ENCODE assay signal across 28 cellular contexts in the genomic region with DNA sequence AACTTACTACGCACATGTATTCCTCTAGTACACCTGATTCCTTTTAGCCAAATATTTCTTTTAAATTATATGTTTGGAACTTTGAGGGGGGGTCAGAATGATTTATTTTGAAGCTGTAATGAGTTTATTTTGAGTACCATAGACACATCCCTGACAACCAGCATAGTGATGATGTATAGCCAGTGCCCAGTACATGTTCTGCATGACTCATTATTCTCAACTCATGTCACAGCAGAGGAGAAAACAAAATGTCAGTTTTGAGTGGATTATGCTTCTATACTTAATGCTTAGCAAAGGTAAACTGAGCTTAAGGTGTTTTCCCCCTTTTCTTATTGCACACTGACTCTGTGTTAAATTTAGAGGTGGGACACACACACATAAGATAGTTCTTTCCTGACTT.
"Had no signal": no experiment of that assay in that cellular context is flagged by ENCODE, and none has a peak within 500 bp of the region (broad histone marks: within the 10 kb centered on the region; RNA-seq: fewer than 3 reads in every experiment).

No MANE protein-coding gene starts in this region.

- DNase-seq: activated CD4-positive, alpha-beta T cell treated with anti-CD3 and anti-CD28 coated beads for 48 hours; activated CD8-positive, alpha-beta memory T cell treated with anti-CD3 and anti-CD28 coated beads for 24 hours; activated CD8-positive, alpha-beta memory T cell treated with anti-CD3 and anti-CD28 coated beads, Interleukin-2, amount 50 U/mL, for 4 hours; activated effector memory CD4-positive, alpha-beta T cell treated with anti-CD3 and anti-CD28 coated beads, Interleukin-2, amount 50 U/mL, for 16 hours; activated naive CD4-positive, alpha-beta T cell treated with anti-CD3 and anti-CD28 coated beads, Interleukin-2, amount 50 U/mL, for 16 hours; activated T-cell treated with anti-CD3 and anti-CD28 coated beads, Interleukin-2, amount 50 U/mL, for 24 hours; adrenal gland; brain microvascular endothelial cell; colonic mucosa; dorsolateral prefrontal cortex; effector memory CD8-positive, alpha-beta T cell; heart left ventricle; islet precursor cell; left cardiac atrium; occipital lobe; sigmoid colon; stimulated activated CD4-positive, alpha-beta T cell treated with anti-CD3 and anti-CD28 coated beads, Interleukin-15, amount 100 ng/mL, for 24 hours; stimulated activated naive CD4-positive, alpha-beta T cell treated with Interleukin-2 at 50 U/mL for 16 hours; T1000 had no signal

- H3K4me2 ChIP-seq: smooth muscle cell had no signal

- H3K27me3 Mint-ChIP-seq: activated T-cell treated with anti-CD3 and anti-CD28 coated beads, Interleukin-2, amount 50 U/mL, for 24 hours; effector memory CD8-positive, alpha-beta T cell; type B pancreatic cell had no signal

- H3K36me3 Mint-ChIP-seq: type B pancreatic cell, WTC11 had no signal

- H3K9me3 Mint-ChIP-seq: activated T-cell treated with anti-CD3 and anti-CD28 coated beads, Interleukin-2, amount 50 U/mL, for 24 hours; effector memory CD8-positive, alpha-beta T cell; memory B cell; type B pancreatic cell; WTC11 had no signal

- H3K27ac Mint-ChIP-seq: activated T-cell treated with anti-CD3 and anti-CD28 coated beads, Interleukin-2, amount 50 U/mL, for 24 hours; effector memory CD8-positive, alpha-beta T cell; memory B cell; type B pancreatic cell; WTC11 had no signal

- H3K4me3 ChIP-seq: adrenal gland, ascending aorta, colonic mucosa, dorsolateral prefrontal cortex, esophagus muscularis mucosa, heart left ventricle, sigmoid colon, smooth muscle cell, thoracic aorta, vagina had no signal

- H3K27ac ChIP-seq: adrenal gland, ascending aorta, brain microvascular endothelial cell, colonic mucosa, esophagus muscularis mucosa, heart left ventricle, sigmoid colon, thoracic aorta, vagina had no signal

- H3K4me1 Mint-ChIP-seq: memory B cell had no signal

- H3K4me1 ChIP-seq: adrenal gland, ascending aorta, colonic mucosa, esophagus muscularis mucosa, heart left ventricle, sigmoid colon, vagina had no signal

- FAIRE-seq: endothelial cell of umbilical vein had no signal

- H3K4me3 Mint-ChIP-seq: activated T-cell treated with anti-CD3 and anti-CD28 coated beads, Interleukin-2, amount 50 U/mL, for 24 hours; effector memory CD8-positive, alpha-beta T cell; memory B cell; type B pancreatic cell; WTC11 had no signal

- H3K9me3 ChIP-seq: adrenal gland, ascending aorta, colonic mucosa, esophagus muscularis mucosa, heart left ventricle, sigmoid colon, thoracic aorta, vagina had no signal

- ATAC-seq: effector memory CD8-positive, alpha-beta T cell; heart left ventricle; left cardiac atrium; WTC11 had no signal
